ENCODE assay signal across 24 cellular contexts in the genomic region with DNA sequence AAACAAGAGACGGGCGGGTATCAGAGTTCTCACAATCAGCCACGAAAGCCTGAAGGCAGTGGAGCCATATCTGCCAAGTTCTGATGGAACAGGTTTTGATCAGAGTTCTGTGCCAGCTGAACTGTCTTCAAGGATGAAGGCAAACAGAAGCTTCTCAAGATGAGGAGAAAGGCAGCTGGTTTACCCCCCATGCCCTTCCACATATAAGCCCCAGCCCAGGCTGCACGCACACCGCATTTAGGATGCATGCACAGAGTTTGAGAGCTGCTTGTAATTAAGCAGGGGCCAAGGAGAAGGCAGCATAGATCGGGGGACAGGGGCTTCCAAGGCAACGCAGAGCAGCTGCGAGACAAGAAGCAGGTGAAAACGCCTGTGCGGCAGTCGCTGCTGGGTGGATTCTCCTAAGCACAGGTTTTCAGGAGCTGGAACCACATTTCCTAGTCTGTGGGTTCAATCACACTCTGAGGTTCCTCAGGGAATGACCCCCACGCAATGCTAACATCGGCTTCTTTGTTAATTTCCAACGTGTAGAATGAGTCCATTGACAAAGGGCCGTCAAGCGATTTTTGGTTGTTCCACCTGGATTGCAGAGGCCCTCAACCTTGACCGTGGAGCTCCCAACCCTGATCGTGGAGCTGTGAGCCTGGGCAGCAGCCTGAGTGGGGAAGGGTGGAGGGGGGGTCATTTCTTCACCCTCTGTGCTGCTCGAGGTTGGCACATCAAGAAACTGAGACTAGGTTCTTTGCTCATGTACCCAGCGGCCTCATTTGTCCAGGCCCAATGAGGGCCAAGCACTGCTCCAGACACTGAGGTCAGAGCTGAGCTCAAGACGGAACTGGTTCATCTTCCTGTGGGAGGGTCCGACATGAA.
DNase-seq lines count a peak whose midpoint lies in the region; ATAC-seq and TF ChIP-seq lines count a peak whose summit lies in the region.
"Had no signal": no experiment of that assay in that cellular context is flagged by ENCODE, and none has a peak within 500 bp of the region (broad histone marks: within the 10 kb centered on the region; RNA-seq: fewer than 3 reads in every experiment).

No MANE protein-coding gene starts in this region.

- H2BK15ac ChIP-seq in neuronal stem cell (ENCODE audit: low read length), result peak overlapping the region; percentile 30

- POLR2A ChIA-PET in activated CD8-positive, alpha-beta T cell treated with anti-CD3 and anti-CD28 coated beads, Interleukin-2, amount 10 ng/mL, durations not matched to agents 7 days and 5 days (lab: Charles Lee), result no interaction called here

- peaks cover 4% of the 10 kb centered on the region for H3K27me3 Mint-ChIP-seq in activated CD8-positive, alpha-beta T cell treated with anti-CD3 and anti-CD28 coated beads, Interleukin-2, amount 10 ng/mL, durations not matched to agents 7 days and 5 days (ENCODE audit: low read depth)
- H3K27me3 Mint-ChIP-seq: activated T-cell treated with anti-CD3 and anti-CD28 coated beads, Interleukin-2, amount 50 U/mL, for 24 hours had no signal

- no peaks in the 10 kb centered on the region for H3K36me3 ChIP-seq in left ventricle myocardium inferior
- H3K36me3 ChIP-seq in neuronal stem cell (replicated peaks in 1 of 2; ENCODE audit: control insufficient read depth in 2 of 2, insufficient read depth in 2 of 2, low read length in 2 of 2), result no peaks in the 10 kb centered on the region
- no peaks in the 10 kb centered on the region for H3K36me3 ChIP-seq in uterus
- H3K36me3 ChIP-seq: SJSA1 had no signal

- no peaks in the 10 kb centered on the region for H3K9me3 ChIP-seq in left ventricle myocardium inferior (replicated peaks)
- H3K9me3 ChIP-seq in neuronal stem cell (replicated peaks in 1 of 2; ENCODE audit: control insufficient read depth in 2 of 2, insufficient read depth in 1 of 2, low read depth in 1 of 2, low read length in 2 of 2), result no peaks in the 10 kb centered on the region
- no peaks in the 10 kb centered on the region for H3K9me3 ChIP-seq in uterus
- H3K9me3 ChIP-seq: SJSA1 had no signal

- H3K4me3 ChIP-seq in left ventricle myocardium inferior, result no peak overlapping the region
- H3K4me3 ChIP-seq in coronary artery, result no peak overlapping the region
- H3K4me3 ChIP-seq in neuronal stem cell (ENCODE audit: low read length in 2 of 2), result no peak overlapping the region
- no peak overlapping the region for H3K4me3 ChIP-seq in uterus
- H3K4me3 ChIP-seq: hepatocyte, SJSA1 had no signal

- peak overlapping the region; percentile 50 for H3K14ac ChIP-seq in neuronal stem cell (ENCODE audit: low read length)

- no peak overlapping the region for H2AFZ ChIP-seq in neuronal stem cell (ENCODE audit: low read length)
- H2AFZ ChIP-seq: hepatocyte, parathyroid adenoma had no signal

- H3K9me3 Mint-ChIP-seq in activated CD8-positive, alpha-beta T cell treated with anti-CD3 and anti-CD28 coated beads, Interleukin-2, amount 10 ng/mL, durations not matched to agents 7 days and 5 days (ENCODE audit: insufficient read depth), result no peaks in the 10 kb centered on the region
- H3K9me3 Mint-ChIP-seq: activated naive CD4-positive, alpha-beta T cell treated with anti-CD3 and anti-CD28 coated beads, Interleukin-2, amount 10 ng/mL, durations not matched to agents 7 days and 5 days; activated T-cell treated with anti-CD3 and anti-CD28 coated beads, Interleukin-2, amount 50 U/mL, for 24 hours; CD4-positive, alpha-beta memory T cell; central memory CD8-positive, alpha-beta T cell; naive B cell had no signal

- no peak overlapping the region for H3K27ac Mint-ChIP-seq in activated CD8-positive, alpha-beta T cell treated with anti-CD3 and anti-CD28 coated beads, Interleukin-2, amount 10 ng/mL, durations not matched to agents 7 days and 5 days
- H3K27ac Mint-ChIP-seq: activated naive CD4-positive, alpha-beta T cell treated with anti-CD3 and anti-CD28 coated beads, Interleukin-2, amount 10 ng/mL, durations not matched to agents 7 days and 5 days; activated T-cell treated with anti-CD3 and anti-CD28 coated beads, Interleukin-2, amount 50 U/mL, for 24 hours had no signal

- H3K4me1 Mint-ChIP-seq in activated CD8-positive, alpha-beta T cell treated with anti-CD3 and anti-CD28 coated beads, Interleukin-2, amount 10 ng/mL, durations not matched to agents 7 days and 5 days (ENCODE audit: low read depth), result no peaks in the 10 kb centered on the region
- H3K4me1 Mint-ChIP-seq: activated naive CD4-positive, alpha-beta T cell treated with anti-CD3 and anti-CD28 coated beads, Interleukin-2, amount 10 ng/mL, durations not matched to agents 7 days and 5 days; naive B cell had no signal

- no peak for TF ChIP-seq CTCF in left ventricle myocardium inferior (IDR thresholded peaks at IDR 0.05; ENCODE audit: borderline replicate concordance)
- no peak for TF ChIP-seq CTCF in coronary artery (IDR thresholded peaks at IDR 0.05)
- no peak for TF ChIP-seq CTCF in uterus (IDR thresholded peaks at IDR 0.05)

- no CpG with 5 or more reads among the region's 22 CpGs for WGBS in neuronal stem cell (ENCODE audit: extremely low coverage in 2 of 2, insufficient read length in 2 of 2, insufficient replicate concordance in 1 of 2), 2 donors

- H3K18ac ChIP-seq in neuronal stem cell (ENCODE audit: low read length), result peak overlapping the region; percentile 81

- peak; percentile 10 for DNase-seq in left ventricle myocardium inferior
- no peak for DNase-seq in Right ventricle myocardium inferior (ENCODE audit: missing footprints)
- peak; percentile 49 for DNase-seq in coronary artery (ENCODE audit: low spot score)
- DNase-seq in neuronal stem cell (ENCODE audit: low spot score), result no peak
- DNase-seq in uterus, result peak; percentile 4 to 5
- DNase-seq in activated CD4-positive, alpha-beta T cell treated with anti-CD3 and anti-CD28 coated beads for 1 hour, result no peak
- DNase-seq in SKM-1 (lab: John Stamatoyannopoulos, UW; ENCODE audit: unreplicated experiment), result no peak
- DNase-seq in activated CD8-positive, alpha-beta T cell treated with anti-CD3 and anti-CD28 coated beads, Interleukin-2, amount 10 ng/mL, durations not matched to agents 7 days and 5 days, result no peak
- DNase-seq: activated naive CD4-positive, alpha-beta T cell treated with anti-CD3 and anti-CD28 coated beads, Interleukin-2, amount 10 ng/mL, durations not matched to agents 7 days and 5 days; anterior cingulate cortex; CD4-positive, alpha-beta memory T cell; erythroblast; foreskin fibroblast; naive B cell; NCI-H1417 treated with DMSO at 0.1 percent for 48 hours; NCI-H2107; NCI-H524; NK-92 treated with Interleukin-12 subunit alpha and Interleukin-12 subunit beta, amount 100 ng/mL, for 24 hours had no signal

- peak overlapping the region; percentile 43 for H2BK5ac ChIP-seq in neuronal stem cell (ENCODE audit: low read length)

- no peak overlapping the region for H4K8ac ChIP-seq in neuronal stem cell (ENCODE audit: low read depth, low read length)

- no peak overlapping the region for H4K91ac ChIP-seq in neuronal stem cell (ENCODE audit: low read depth, low read length, poor library complexity)

- no peak overlapping the region for H3K4ac ChIP-seq in neuronal stem cell (ENCODE audit: low read length)

- H3K4me1 ChIP-seq in left ventricle myocardium inferior, result no peaks in the 10 kb centered on the region
- H3K4me1 ChIP-seq in neuronal stem cell (ENCODE audit: control insufficient read depth in 2 of 2, insufficient read depth in 1 of 2, low read depth in 1 of 2, low read length in 2 of 2), result no peaks in the 10 kb centered on the region
- H3K4me1 ChIP-seq in uterus, result no peaks in the 10 kb centered on the region
- H3K4me1 ChIP-seq: parathyroid adenoma, SJSA1 had no signal

- no peaks in the 10 kb centered on the region for H3K79me1 ChIP-seq in neuronal stem cell (ENCODE audit: low read depth, low read length)

- no peak overlapping the region for H3K27ac ChIP-seq in left ventricle myocardium inferior (replicated peaks)
- H3K27ac ChIP-seq in coronary artery, result no peak overlapping the region
- H3K27ac ChIP-seq in neuronal stem cell (replicated peaks; ENCODE audit: low read length), result no peak overlapping the region
- H3K27ac ChIP-seq in uterus, result no peak overlapping the region
- H3K27ac ChIP-seq: hepatocyte, parathyroid adenoma, SJSA1, VCaP had no signal

- intact Hi-C loops in left ventricle myocardium inferior (cut with micrococcal nuclease), result no loop called here
- intact Hi-C loops in Right ventricle myocardium inferior (cut with DNase I), result no loop called here
- intact Hi-C loops in uterus (cut with DNase I; ENCODE audit: low total_unique reads), result no loop called here

- peak overlapping the region; percentile 76 for H2BK12ac ChIP-seq in neuronal stem cell (ENCODE audit: low read length)

- no peaks in the 10 kb centered on the region for H3K36me3 Mint-ChIP-seq in activated CD8-positive, alpha-beta T cell treated with anti-CD3 and anti-CD28 coated beads, Interleukin-2, amount 10 ng/mL, durations not matched to agents 7 days and 5 days (ENCODE audit: low read depth)
- H3K36me3 Mint-ChIP-seq: activated naive CD4-positive, alpha-beta T cell treated with anti-CD3 and anti-CD28 coated beads, Interleukin-2, amount 10 ng/mL, durations not matched to agents 7 days and 5 days; CD4-positive, alpha-beta memory T cell; naive B cell had no signal

- no peak overlapping the region for H3K4me2 ChIP-seq in neuronal stem cell (ENCODE audit: insufficient read depth, low read length, poor library complexity, severe bottlenecking)
- H3K4me2 ChIP-seq: hepatocyte had no signal

- H3K9ac ChIP-seq in neuronal stem cell (ENCODE audit: low read depth, low read length, poor library complexity), result no peak overlapping the region
- H3K9ac ChIP-seq: parathyroid adenoma had no signal

- TF ChIP-seq POLR2A in uterus (IDR thresholded peaks at IDR 0.05), result no peak

- CTCF ChIA-PET in activated CD8-positive, alpha-beta T cell treated with anti-CD3 and anti-CD28 coated beads, Interleukin-2, amount 10 ng/mL, durations not matched to agents 7 days and 5 days (lab: Charles Lee), result no interaction called here

- H3K23ac ChIP-seq in neuronal stem cell (ENCODE audit: low read depth, low read length, poor library complexity), result no peak overlapping the region

- H3K27me3 ChIP-seq in left ventricle myocardium inferior (ENCODE audit: low read depth) (peaks cover 21% of the 10 kb centered on the region), neuronal stem cell (ENCODE audit: control insufficient read depth in 3 of 3, insufficient read depth in 3 of 3, low read depth in 1 of 3, low read length in 3 of 3) (peaks cover 0 to 22% (median 0%) of the 10 kb centered on the region in 3 experiments), uterus (no peaks in the 10 kb centered on the region)
- H3K27me3 ChIP-seq: hepatocyte, SJSA1 had no signal

- no peak overlapping the region for H3K4me3 Mint-ChIP-seq in activated CD8-positive, alpha-beta T cell treated with anti-CD3 and anti-CD28 coated beads, Interleukin-2, amount 10 ng/mL, durations not matched to agents 7 days and 5 days
- H3K4me3 Mint-ChIP-seq: activated naive CD4-positive, alpha-beta T cell treated with anti-CD3 and anti-CD28 coated beads, Interleukin-2, amount 10 ng/mL, durations not matched to agents 7 days and 5 days; activated T-cell treated with anti-CD3 and anti-CD28 coated beads, Interleukin-2, amount 50 U/mL, for 24 hours; CD4-positive, alpha-beta memory T cell; central memory CD8-positive, alpha-beta T cell; naive B cell had no signal

- H2AK5ac ChIP-seq in neuronal stem cell (ENCODE audit: low read depth, low read length), result peak overlapping the region; percentile 95

- no peak for ATAC-seq in Right ventricle myocardium inferior
- no peak for ATAC-seq in activated CD8-positive, alpha-beta T cell treated with anti-CD3 and anti-CD28 coated beads, Interleukin-2, amount 10 ng/mL, durations not matched to agents 7 days and 5 days

- H2BK120ac ChIP-seq in neuronal stem cell (ENCODE audit: low read depth, low read length), result no peak overlapping the region

Comparison
In these comparisons a context has a peak if more than half of its experiments do, and no peak if none do; other contexts are left out.
1. DNase-seq: peak in left ventricle myocardium inferior (single experiment), coronary artery (single experiment) and uterus (2 of 2); none in Right ventricle myocardium inferior (single experiment), neuronal stem cell (single experiment), activated CD4-positive, alpha-beta T cell treated with anti-CD3 and anti-CD28 coated beads for 1 hour (single experiment), SKM-1 (single experiment) and activated CD8-positive, alpha-beta T cell treated with anti-CD3 and anti-CD28 coated beads, Interleukin-2, amount 10 ng/mL, durations not matched to agents 7 days and 5 days (single experiment).